ENCODE assay signal across 19 cellular contexts in genomic region chr7:46218461-46219202, GRCh38.
DNase-seq lines count a peak whose midpoint lies in the region; ATAC-seq and TF ChIP-seq lines count a peak whose summit lies in the region.
"Had no signal": no experiment of that assay in that cellular context is flagged by ENCODE, and none has a peak within 500 bp of the region (broad histone marks: within the 10 kb centered on the region; RNA-seq: fewer than 3 reads in every experiment).

No MANE protein-coding gene starts in this region.

- H4K8ac ChIP-seq in IMR-90 (ENCODE audit: low read depth in 2 of 2, low read length in 2 of 2) = no peak overlapping the region

- POLR2A ChIA-PET in IMR-90 (lab: Charles Lee; ENCODE audit: unreplicated experiment) = no interaction called here

- H3K4me2 ChIP-seq in IMR-90 (ENCODE audit: low read depth, low read length) (no peak overlapping the region), neural progenitor cell (no peak overlapping the region)
- H3K4me2 ChIP-seq: BLaER1 had no signal

- H3K4me3 Mint-ChIP-seq in Calu3 (ENCODE audit: low read depth, unreplicated experiment) (no peak overlapping the region), neural progenitor cell (no peak overlapping the region)
- H3K4me3 Mint-ChIP-seq: CD4-positive, alpha-beta T cell had no signal

- H3K27ac ChIP-seq in IMR-90 (ENCODE audit: insufficient read depth, low read length) (no peak overlapping the region), neural progenitor cell (no peak overlapping the region)
- H3K27ac ChIP-seq: BLaER1, SK-N-MC had no signal

- no peak overlapping the region for H2AK9ac ChIP-seq in IMR-90 (replicated peaks; ENCODE audit: low read depth, low read length, poor library complexity)

- no TSS peak for BruUV-seq in Calu3 (replicated peaks; lab: Mats Ljungman, UMichigan)
- BruUV-seq in IMR-90 (replicated peaks; lab: Mats Ljungman, UMichigan) = no TSS peak

- H3F3A ChIP-seq in neural progenitor cell (ENCODE audit: low read depth) = peaks cover 18% of the 10 kb centered on the region

- H3K9me3 Mint-ChIP-seq in Calu3 (ENCODE audit: low read depth, unreplicated experiment) (peaks cover 7% of the 10 kb centered on the region), neural progenitor cell (peaks cover 3% of the 10 kb centered on the region)
- H3K9me3 Mint-ChIP-seq: CD4-positive, alpha-beta T cell had no signal

- H3K4me3 ChIP-seq in IMR-90 (ENCODE audit: insufficient read depth, low read depth, low read length) (no peak overlapping the region), neural progenitor cell (no peak overlapping the region)
- H3K4me3 ChIP-seq: BLaER1, SK-N-MC had no signal

- H3K4me1 Mint-ChIP-seq in Calu3 (ENCODE audit: low read depth, unreplicated experiment) (peaks cover 64% of the 10 kb centered on the region), neural progenitor cell (peaks cover 10% of the 10 kb centered on the region)

- H3K36me3 ChIP-seq in IMR-90 (ENCODE audit: control insufficient read depth, insufficient read depth, low read length) (no peaks in the 10 kb centered on the region), neural progenitor cell (no peaks in the 10 kb centered on the region)
- H3K36me3 ChIP-seq: BLaER1 had no signal

- ATAC-seq in IMR-90 (ENCODE audit: low read depth) (no peak), sciatic nerve (peak; percentile 64), GM19324 (IDR thresholded peaks at IDR 0.05; ENCODE audit: low FRiP score, unreplicated experiment) (no peak)
- ATAC-seq: Right ventricle myocardium inferior had no signal

- TF ChIP-seq CTCF in Calu3 (IDR thresholded peaks at IDR 0.05; ENCODE audit: unreplicated experiment) (no peak), IMR-90 (conservative IDR thresholded peaks at IDR 0.05; ENCODE audit: low read depth, low read length) (no peak), neural progenitor cell (IDR thresholded peaks at IDR 0.05) (no peak)

- peaks cover 2% of the 10 kb centered on the region; the same call in 1 of the 2 replicates for H3K27me3 ChIP-seq in IMR-90 (ENCODE audit: control insufficient read depth, insufficient read depth, low read length)
- no peaks in the 10 kb centered on the region for H3K27me3 ChIP-seq in neural progenitor cell
- H3K27me3 ChIP-seq: BLaER1 had no signal

- H3K9ac ChIP-seq in IMR-90 (ENCODE audit: low read depth, low read length) (no peak overlapping the region), neural progenitor cell (no peak overlapping the region)
- H3K9ac ChIP-seq: BLaER1 had no signal

- H2BK120ac ChIP-seq in IMR-90 (ENCODE audit: low read depth, low read length) = no peak overlapping the region

- H3K4ac ChIP-seq in IMR-90 (ENCODE audit: low read depth, low read length) = no peak overlapping the region

- H3K23ac ChIP-seq in IMR-90 (ENCODE audit: low read depth, low read length) = no peak overlapping the region

- no peak overlapping the region for H2BK15ac ChIP-seq in IMR-90 (ENCODE audit: low read depth, low read length)

- no peak overlapping the region for H3K56ac ChIP-seq in IMR-90 (ENCODE audit: extremely low read depth, insufficient read depth, low read length)

- no peaks in the 10 kb centered on the region for H3K9me3 ChIP-seq in IMR-90 (ENCODE audit: control insufficient read depth, insufficient read depth, low read length)
- H3K9me3 ChIP-seq in neural progenitor cell (ENCODE audit: low read depth) = no peaks in the 10 kb centered on the region
- H3K9me3 ChIP-seq: BLaER1 had no signal

- H3K27ac Mint-ChIP-seq in Calu3 (ENCODE audit: unreplicated experiment) (peak overlapping the region; percentile 97), neural progenitor cell (no peak overlapping the region)
- H3K27ac Mint-ChIP-seq: CD4-positive, alpha-beta T cell had no signal

- H2BK20ac ChIP-seq in IMR-90 (ENCODE audit: low read depth, low read length) = no peak overlapping the region

- H3K27me3 Mint-ChIP-seq in Calu3 (ENCODE audit: unreplicated experiment) (no peaks in the 10 kb centered on the region), neural progenitor cell (ENCODE audit: insufficient read depth, low read depth) (no peaks in the 10 kb centered on the region)
- H3K27me3 Mint-ChIP-seq: CD4-positive, alpha-beta T cell had no signal

- H3K79me1 ChIP-seq in IMR-90 (ENCODE audit: low read depth in 1 of 2, low read length in 2 of 2) = no peaks in the 10 kb centered on the region

- no peaks in the 10 kb centered on the region for H4K20me1 ChIP-seq in IMR-90 (ENCODE audit: insufficient read depth, low read length)
- no peaks in the 10 kb centered on the region for H4K20me1 ChIP-seq in neural progenitor cell (ENCODE audit: low read depth)
- H4K20me1 ChIP-seq: BLaER1 had no signal

- TF ChIP-seq POLR2A in IMR-90 (IDR thresholded peaks at IDR 0.05; ENCODE audit: low read depth, low read length) = no peak

- no peak overlapping the region for H3K18ac ChIP-seq in IMR-90 (ENCODE audit: low read depth, low read length)

- H3K4me1 ChIP-seq in IMR-90 (ENCODE audit: control insufficient read depth, insufficient read depth, low read length) (no peaks in the 10 kb centered on the region), neural progenitor cell (peaks cover 18% of the 10 kb centered on the region)
- H3K4me1 ChIP-seq: BLaER1 had no signal

- H3K79me2 ChIP-seq in neural progenitor cell (ENCODE audit: low read depth) = no peaks in the 10 kb centered on the region

- intact Hi-C loops in Calu3 (cut with micrococcal nuclease; ENCODE audit: unreplicated experiment) = loop anchor here (10.0 kb wide), 1 partner anchor 346 kb away; no protein-coding TSS in a partner anchor
- intact Hi-C loops in IMR-90 (cut with micrococcal nuclease) = no loop called here
- intact Hi-C loops in sciatic nerve (cut with DNase I) = no loop called here

- H3K36me3 Mint-ChIP-seq in Calu3 (ENCODE audit: insufficient read depth, unreplicated experiment) (peaks cover 21% of the 10 kb centered on the region), neural progenitor cell (no peaks in the 10 kb centered on the region)

- H2BK5ac ChIP-seq in IMR-90 (ENCODE audit: low read depth, low read length, poor library complexity, severe bottlenecking) = no peak overlapping the region

- CTCF ChIA-PET in Calu3 (lab: Charles Lee) = interaction anchor here (1.1 to 1.7 kb wide), 2 partner anchors 11 to 296 kb away, joined by 3 to 4 read pairs; no protein-coding TSS in a partner anchor
- CTCF ChIA-PET in IMR-90 (lab: Yijun Ruan, JAX) = no interaction called here

- H4K91ac ChIP-seq in IMR-90 (ENCODE audit: insufficient read depth, low read depth, low read length) = no peak overlapping the region

- dilution Hi-C loops in IMR-90 (cut with HindIII; ENCODE audit: low sequenced_read_pairs, unreplicated experiment) = no loop called here

- DNase-seq in Calu3 (no peak), IMR-90 (no peak), fibroblast of gingiva (ENCODE audit: low read depth) (peak; percentile 17), sciatic nerve (ENCODE audit: low spot score) (no peak), neural progenitor cell (ENCODE audit: low spot score) (no peak), GM19240 (ENCODE audit: insufficient read length, low spot score) (no peak)
- DNase-seq: Caco-2; CD4-positive, alpha-beta T cell; DND-41; Karpas-422; NCI-H1417; NCI-H1694 treated with DMSO at 0.1 percent for 48 hours; NCI-H2081 treated with DMSO at 0.1 percent for 48 hours; NCI-H2171 treated with DMSO at 0.1 percent for 48 hours; NCI-H524 treated with DMSO at 0.1 percent for 48 hours had no signal

- 0 out of 2 replicates have a peak, but pooled peaks cover 6% of the 10 kb centered on the region for H3K9me1 ChIP-seq in IMR-90 (ENCODE audit: insufficient read depth, low read length)

- H2AFZ ChIP-seq in IMR-90 (replicated peaks; ENCODE audit: low read length, poor library complexity) (no peak overlapping the region), neural progenitor cell (replicated peaks) (no peak overlapping the region)

- WGBS in IMR-90 (ENCODE audit: extremely low coverage in 2 of 2, insufficient read length in 1 of 2), 2 experiments = 60% methylated on average over 1 of the region's 9 CpGs; no CpG with 5 or more reads in 1 of the 2 experiments

- no peak overlapping the region for H2AK5ac ChIP-seq in IMR-90 (ENCODE audit: low read depth, low read length)

- in situ Hi-C loops in IMR-90 (cut with MboI; ENCODE audit: low sequenced_read_pairs) = no loop called here

- TF ChIP-seq RAD21 in IMR-90 (IDR thresholded peaks at IDR 0.05; ENCODE audit: low read length) = no peak

- no peak overlapping the region for H4K5ac ChIP-seq in IMR-90 (ENCODE audit: low read depth, low read length)

- H3K14ac ChIP-seq in IMR-90 (replicated peaks; ENCODE audit: low read depth, low read length) = 0 out of 2 replicates have a peak overlapping the region, but pooled peaks have one; percentile 30

TF ChIP-seq in IMR-90, 13 proteins besides CTCF, POLR2A, EP300 and RAD21:
- TF ChIP-seq RFX5 (IDR thresholded peaks at IDR 0.05; ENCODE audit: low read depth, low read length) (no peak), MAFK (IDR thresholded peaks at IDR 0.05; ENCODE audit: low read depth, low read length) (no peak), NFE2L2 (IDR thresholded peaks at IDR 0.05; ENCODE audit: low read depth, low read length) (no peak), MAZ (IDR thresholded peaks at IDR 0.05; ENCODE audit: borderline replicate concordance, low read depth, low read length) (no peak)
